In the genomic region with DNA sequence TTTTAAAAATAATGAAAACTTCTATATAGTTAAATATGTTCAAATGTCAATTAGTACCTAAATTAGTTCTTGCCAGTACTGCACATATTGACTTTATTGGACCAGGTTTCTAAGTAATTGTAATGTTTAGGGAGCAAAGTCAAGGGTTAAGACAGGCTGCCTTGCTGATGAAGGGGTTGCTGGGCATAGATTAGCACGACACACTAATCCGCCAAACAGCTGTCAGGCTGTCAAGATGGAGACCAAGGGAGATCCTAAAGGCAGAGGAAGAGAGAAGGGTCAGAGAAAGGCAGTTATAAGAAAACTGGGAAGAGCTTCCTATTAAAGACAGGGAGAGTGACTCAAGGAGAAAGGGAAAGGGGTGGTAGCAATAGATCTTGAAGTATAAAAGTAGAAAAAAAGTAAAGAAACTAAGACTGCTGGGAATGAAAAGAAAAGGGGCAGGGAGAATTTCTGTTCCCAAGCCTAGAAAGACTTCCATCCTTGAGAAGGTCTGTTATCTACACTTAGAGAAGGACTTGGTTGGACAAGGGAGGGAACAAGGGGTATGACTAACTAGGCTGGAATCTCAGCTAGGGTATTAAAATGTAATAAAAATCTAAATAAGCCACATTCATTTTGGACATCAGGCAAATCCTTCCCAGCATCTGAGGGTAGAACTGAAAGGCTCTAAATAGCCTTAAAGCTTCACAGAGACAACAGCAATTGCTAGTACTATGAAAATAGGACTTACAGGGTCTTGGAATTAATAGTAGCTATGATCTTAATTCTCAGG, we compare ENCODE assay signal across 16 cellular contexts.
A peak's percentile ranks its signal among the peaks of the same experiment; 100 is the strongest.
DNase-seq lines count a peak whose midpoint lies in the region; ATAC-seq and TF ChIP-seq lines count a peak whose summit lies in the region.
"Had no signal": no experiment of that assay in that cellular context is flagged by ENCODE, and none has a peak within 500 bp of the region (broad histone marks: within the 10 kb centered on the region; RNA-seq: fewer than 3 reads in every experiment).

No MANE protein-coding gene starts in this region.

- H3K4me3 ChIP-seq in A673 (ENCODE audit: low read depth, low read length, poor library complexity, severe bottlenecking) (no peak overlapping the region), HCT116 (replicated peaks in 1 of 2; ENCODE audit: low read depth in 1 of 2, low read length in 2 of 2) (no peak overlapping the region)
- H3K4me3 ChIP-seq: A549, left ventricle myocardium inferior had no signal

- no peak for TF ChIP-seq POLR2A in HCT116 (IDR thresholded peaks at IDR 0.05; ENCODE audit: borderline replicate concordance, extremely low read depth, insufficient read depth, insufficient read length)

- H3K9me3 ChIP-seq in A673 (ENCODE audit: low read depth, low read length, poor library complexity, severe bottlenecking), result no peaks in the 10 kb centered on the region
- H3K9me3 ChIP-seq in HCT116 (ENCODE audit: control insufficient read depth in 1 of 2, insufficient read depth in 1 of 2, low read depth in 1 of 2, low read length in 2 of 2), result no peaks in the 10 kb centered on the region
- H3K9me3 ChIP-seq: A549, left ventricle myocardium inferior had no signal

- TF ChIP-seq CTCF in A673 (conservative IDR thresholded peaks at IDR 0.05; ENCODE audit: low read depth, low read length) (no peak), HCT116 (IDR thresholded peaks at IDR 0.05 in 2 of 3, conservative IDR thresholded peaks at IDR 0.05 in 1 of 3; ENCODE audit: borderline replicate concordance in 1 of 3, insufficient read depth in 1 of 3, low read depth in 2 of 3, low read length in 2 of 3) (no peak), foreskin keratinocyte (conservative IDR thresholded peaks at IDR 0.05) (no peak)

- H3K27ac ChIP-seq in A673 (ENCODE audit: low read depth, low read length, poor library complexity, severe bottlenecking) (no peak overlapping the region), HCT116 (ENCODE audit: low read depth, low read length) (no peak overlapping the region), foreskin keratinocyte (no peak overlapping the region)
- H3K27ac ChIP-seq: A549, left ventricle myocardium inferior had no signal

- RAD21 ChIA-PET in HCT116 (lab: Charles Lee; ENCODE audit: low non-redundant PET in 1 of 2, low total read pairs in 2 of 2, uncharacterized antibody in 2 of 2, unreplicated experiment in 2 of 2), result no interaction called here

- H3K36me3 ChIP-seq in A673 (ENCODE audit: insufficient read depth, low read length, poor library complexity, severe bottlenecking) (no peaks in the 10 kb centered on the region), HCT116 (ENCODE audit: control insufficient read depth in 1 of 2, insufficient read depth in 2 of 2, low read length in 2 of 2) (no peaks in the 10 kb centered on the region)
- H3K36me3 ChIP-seq: left ventricle myocardium inferior had no signal

- H3K9ac ChIP-seq in HCT116 (ENCODE audit: low read length), result no peak overlapping the region

- intact Hi-C loops in A673 (cut with micrococcal nuclease; ENCODE audit: unreplicated experiment) (no loop called here), HCT116 (cut with micrococcal nuclease) (no loop called here), sciatic nerve (cut with DNase I) (no loop called here)

- POLR2A ChIA-PET in A673 (lab: Charles Lee; ENCODE audit: low non-redundant PET) (no interaction called here), HCT116 (lab: Charles Lee) (no interaction called here)

- TF ChIP-seq RAD21 in HCT116 (IDR thresholded peaks at IDR 0.05; ENCODE audit: low read depth), result no peak

- no peaks in the 10 kb centered on the region for H3K4me1 ChIP-seq in A673 (ENCODE audit: insufficient read depth, low read length, poor library complexity, severe bottlenecking)
- H3K4me1 ChIP-seq in HCT116 (ENCODE audit: control insufficient read depth in 1 of 2, insufficient read depth in 2 of 2, low read length in 2 of 2), result peaks cover 5 to 9% of the 10 kb centered on the region in 2 experiments; a peak in 3 of 4 replicates
- no peaks in the 10 kb centered on the region for H3K4me1 ChIP-seq in foreskin keratinocyte

- CTCF ChIA-PET in A673 (lab: Charles Lee), result no interaction called here
- CTCF ChIA-PET in HCT116 (lab: Charles Lee), result no interaction called here

- no peaks in the 10 kb centered on the region for H4K20me1 ChIP-seq in HCT116 (ENCODE audit: insufficient read depth)

- peak; percentile 67 for ATAC-seq in HCT116
- peak; percentile 81 for ATAC-seq in SK-N-SH treated with all-trans-retinoic acid at 6 μM for 48 hours
- ATAC-seq in foreskin keratinocyte, result peak; percentile 65
- no peak for ATAC-seq in GM18498 (IDR thresholded peaks at IDR 0.05; ENCODE audit: unreplicated experiment)
- ATAC-seq in GM18858 (IDR thresholded peaks at IDR 0.05; ENCODE audit: unreplicated experiment), result no peak
- no peak for ATAC-seq in sciatic nerve
- ATAC-seq: activated CD8-positive, alpha-beta T cell treated with anti-CD3 and anti-CD28 coated beads for 36 hours had no signal

- H3K9me2 ChIP-seq in HCT116 (ENCODE audit: insufficient read depth), result no peaks in the 10 kb centered on the region

- no TSS peak for BruUV-seq in A673 (replicated peaks; lab: Mats Ljungman, UMichigan)
- no TSS peak for BruUV-seq in HCT116 (replicated peaks; lab: Mats Ljungman, UMichigan)

- DNase-seq in A673 (ENCODE audit: low spot score) (peak; percentile 12), HCT116 (ENCODE audit: low read depth, low spot score) (no peak), foreskin keratinocyte (peak; percentile 5 to 37), 8988T (no peak), sciatic nerve (ENCODE audit: low spot score) (no peak)
- DNase-seq: activated CD8-positive, alpha-beta T cell treated with anti-CD3 and anti-CD28 coated beads for 36 hours; activated naive CD4-positive, alpha-beta T cell treated with Interleukin-2 at 50 U/mL for 16 hours; dermis blood vessel endothelial cell; left ventricle myocardium inferior; NCI-H2171 treated with DMSO at 0.1 percent for 48 hours; stimulated activated CD4-positive, alpha-beta T cell treated with anti-CD3 and anti-CD28 coated beads, Interleukin-15, amount 100 ng/mL, for 24 hours; T-helper 9 cell had no signal

- H3K4me2 ChIP-seq in HCT116 (ENCODE audit: low read length), result peak overlapping the region; percentile 24
- H3K4me2 ChIP-seq: A549 had no signal

- H2AFZ ChIP-seq in HCT116 (ENCODE audit: low read depth, low read length, poor library complexity, severe bottlenecking), result no peak overlapping the region

- no peaks in the 10 kb centered on the region for H3K27me3 ChIP-seq in A673 (replicated peaks; ENCODE audit: insufficient read depth, low read depth, low read length, poor library complexity)
- H3K27me3 ChIP-seq in HCT116 (ENCODE audit: insufficient read depth, low read length), result no peaks in the 10 kb centered on the region
- H3K27me3 ChIP-seq in foreskin keratinocyte, result no peaks in the 10 kb centered on the region

- H3K79me2 ChIP-seq in HCT116 (ENCODE audit: insufficient read depth, low read length), result no peaks in the 10 kb centered on the region

TF ChIP-seq in HCT116, 20 proteins besides CTCF, POLR2A, EP300 and RAD21 (continues in another document):
- TF ChIP-seq CEBPB (IDR thresholded peaks at IDR 0.05; ENCODE audit: low read depth) (no peak), EZH2 (IDR thresholded peaks at IDR 0.05) (no peak), JUND (IDR thresholded peaks at IDR 0.05) (no peak)

TF ChIP-seq in SK-N-SH treated with all-trans-retinoic acid at 6 μM for 48 hours, 23 proteins besides CTCF, POLR2A, EP300 and RAD21:
- TF ChIP-seq ZNF565 (CRISPR knock-in tag; conservative IDR thresholded peaks at IDR 0.05; ENCODE audit: low read depth) (no peak), ISL1 (CRISPR knock-in tag; IDR thresholded peaks at IDR 0.05) (peak; percentile 31; the same call in 1 of the 2 replicates)

Comparison
In these comparisons a context has a peak if more than half of its experiments do, and no peak if none do; other contexts are left out.
1. DNase-seq: peak in A673 (single experiment) and foreskin keratinocyte (2 of 2); none in HCT116 (single experiment), 8988T (single experiment) and sciatic nerve (single experiment).
2. ATAC-seq: peak in HCT116 (single experiment), SK-N-SH treated with all-trans-retinoic acid at 6 μM for 48 hours (single experiment) and foreskin keratinocyte (single experiment); none in GM18498 (single experiment), GM18858 (single experiment) and sciatic nerve (single experiment).